In the genomic region with DNA sequence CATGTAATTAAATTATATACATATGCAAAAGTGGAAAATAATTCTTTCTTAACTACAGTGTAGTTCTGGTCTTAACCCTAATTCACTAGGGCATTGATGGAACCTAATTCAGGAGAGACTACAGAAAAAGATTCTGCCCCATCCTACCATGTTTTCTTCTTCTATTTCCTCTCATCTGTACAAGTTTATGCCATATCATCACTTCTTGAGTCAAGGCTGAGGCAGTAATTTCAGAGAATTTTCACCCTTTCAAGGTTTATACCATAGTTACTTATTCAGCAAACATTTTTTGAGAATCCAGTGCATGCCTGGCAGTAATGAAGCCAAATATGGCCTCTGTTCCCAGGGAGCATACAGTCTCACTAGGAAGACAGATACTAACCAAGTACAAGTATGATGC, we compare ENCODE assay signal across 1 cellular context.
TF ChIP-seq lines count a peak whose summit lies in the region.

No MANE protein-coding gene starts in this region.

TF ChIP-seq in GM23338, 12 proteins besides CTCF, POLR2A, EP300 and RAD21 (continued from another document):
- no peak for TF ChIP-seq STAT1 (IDR thresholded peaks at IDR 0.05; ENCODE audit: unreplicated experiment)
